Comparison of ENCODE assay signal across 1 cellular context in genomic region chr12:121427556-121428055, GRCh38.
TF ChIP-seq lines count a peak whose summit lies in the region.

No MANE protein-coding gene starts in this region.

TF ChIP-seq in GM23338, 12 proteins besides CTCF, POLR2A, EP300 and RAD21:
- TF ChIP-seq EZH2phosphoT487 (IDR thresholded peaks at IDR 0.05; ENCODE audit: unreplicated experiment) = no peak
- 0 out of 2 replicates have a peak, but pooled peaks have one; percentile 3 for TF ChIP-seq POLR2AphosphoS5 (IDR thresholded peaks at IDR 0.05; ENCODE audit: low read depth)
- no peak for TF ChIP-seq NANOG (IDR thresholded peaks at IDR 0.05; ENCODE audit: borderline replicate concordance)
- TF ChIP-seq, protein P1, sequence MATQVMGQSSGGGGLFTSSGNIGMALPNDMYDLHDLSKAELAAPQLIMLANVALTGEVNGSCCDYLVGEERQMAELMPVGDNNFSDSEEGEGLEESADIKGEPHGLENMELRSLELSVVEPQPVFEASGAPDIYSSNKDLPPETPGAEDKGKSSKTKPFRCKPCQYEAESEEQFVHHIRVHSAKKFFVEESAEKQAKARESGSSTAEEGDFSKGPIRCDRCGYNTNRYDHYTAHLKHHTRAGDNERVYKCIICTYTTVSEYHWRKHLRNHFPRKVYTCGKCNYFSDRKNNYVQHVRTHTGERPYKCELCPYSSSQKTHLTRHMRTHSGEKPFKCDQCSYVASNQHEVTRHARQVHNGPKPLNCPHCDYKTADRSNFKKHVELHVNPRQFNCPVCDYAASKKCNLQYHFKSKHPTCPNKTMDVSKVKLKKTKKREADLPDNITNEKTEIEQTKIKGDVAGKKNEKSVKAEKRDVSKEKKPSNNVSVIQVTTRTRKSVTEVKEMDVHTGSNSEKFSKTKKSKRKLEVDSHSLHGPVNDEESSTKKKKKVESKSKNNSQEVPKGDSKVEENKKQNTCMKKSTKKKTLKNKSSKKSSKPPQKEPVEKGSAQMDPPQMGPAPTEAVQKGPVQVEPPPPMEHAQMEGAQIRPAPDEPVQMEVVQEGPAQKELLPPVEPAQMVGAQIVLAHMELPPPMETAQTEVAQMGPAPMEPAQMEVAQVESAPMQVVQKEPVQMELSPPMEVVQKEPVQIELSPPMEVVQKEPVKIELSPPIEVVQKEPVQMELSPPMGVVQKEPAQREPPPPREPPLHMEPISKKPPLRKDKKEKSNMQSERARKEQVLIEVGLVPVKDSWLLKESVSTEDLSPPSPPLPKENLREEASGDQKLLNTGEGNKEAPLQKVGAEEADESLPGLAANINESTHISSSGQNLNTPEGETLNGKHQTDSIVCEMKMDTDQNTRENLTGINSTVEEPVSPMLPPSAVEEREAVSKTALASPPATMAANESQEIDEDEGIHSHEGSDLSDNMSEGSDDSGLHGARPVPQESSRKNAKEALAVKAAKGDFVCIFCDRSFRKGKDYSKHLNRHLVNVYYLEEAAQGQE (IDR thresholded peaks at IDR 0.05; ENCODE audit: unreplicated experiment) = no peak
- no peak for TF ChIP-seq CREB1 (CRISPR knock-in tag; IDR thresholded peaks at IDR 0.05; ENCODE audit: low read depth)
- TF ChIP-seq EZH2 (IDR thresholded peaks at IDR 0.05; ENCODE audit: low read depth, unreplicated experiment) = no peak
